In genomic region chr12:120290541-120291312, GRCh38 we compare ENCODE assay signal across 9 cellular contexts. TPM values are rescaled to one million over a fixed set of nuclear protein-coding genes. Genes with fewer than 3 reads are reported as not detected.
DNase-seq lines count a peak whose midpoint lies in the region; ATAC-seq and TF ChIP-seq lines count a peak whose summit lies in the region.
"Had no signal": no experiment of that assay in that cellular context is flagged by ENCODE, and none has a peak within 500 bp of the region (broad histone marks: within the 10 kb centered on the region; RNA-seq: fewer than 3 reads in every experiment).

No MANE protein-coding gene starts in this region.

- H3K27ac ChIP-seq in parathyroid adenoma = peak overlapping the region; percentile 100

- H3K4me2 ChIP-seq in parathyroid adenoma (ENCODE audit: low read length) = peak overlapping the region; percentile 97

- H3K4me1 ChIP-seq in parathyroid adenoma = no peaks in the 10 kb centered on the region

- H3K9me3 ChIP-seq in parathyroid adenoma (ENCODE audit: control insufficient read depth, low read length) = no peaks in the 10 kb centered on the region

- H3K9ac ChIP-seq in parathyroid adenoma = no peak overlapping the region

- H3K79me2 ChIP-seq in parathyroid adenoma = no peaks in the 10 kb centered on the region

- DNase-seq in CD1c-positive myeloid dendritic cell (ENCODE audit: extremely low spot score) (peak; percentile 58), LHCN-M2 (ENCODE audit: low read depth) (peak; percentile 38), epithelial cell of proximal tubule (ENCODE audit: low read depth) (no peak), dedifferentiated amniotic fluid mesenchymal stem cell (ENCODE audit: extremely low spot score) (no peak), midbrain (lab: John Stamatoyannopoulos, UW) (no peak)
- peak; percentile 13 for DNase-seq in activated CD4-positive, alpha-beta T cell treated with anti-CD3 and anti-CD28 coated beads, Interleukin-2, amount 50 U/mL, for 1 hour

- peak overlapping the region; percentile 25 for H3K4me3 ChIP-seq in epithelial cell of proximal tubule (ENCODE audit: low read depth, low read length)
- peak overlapping the region; percentile 93 for H3K4me3 ChIP-seq in parathyroid adenoma (ENCODE audit: low read depth, low read length)

- no peaks in the 10 kb centered on the region for H3K27me3 ChIP-seq in parathyroid adenoma (ENCODE audit: control insufficient read depth, insufficient read depth, low read length)

- ATAC-seq in HG03175 (IDR thresholded peaks at IDR 0.05; ENCODE audit: unreplicated experiment) = no peak

- no peaks in the 10 kb centered on the region for H3K36me3 ChIP-seq in parathyroid adenoma (ENCODE audit: control insufficient read depth, insufficient read depth, low read length)

- TF ChIP-seq CTCF in epithelial cell of proximal tubule (conservative IDR thresholded peaks at IDR 0.05; ENCODE audit: low read depth, low read length) (no peak), parathyroid adenoma (IDR thresholded peaks at IDR 0.05) (no peak)

- peak overlapping the region; percentile 87 for H2AFZ ChIP-seq in parathyroid adenoma

RNA-seq across cellular contexts. Expression of gene RNU4-2, which starts 1.0 kb away (rescaled TPM):
- total RNA-seq in LHCN-M2 (2014; rRNA removed) (not detected in 2 replicates), epithelial cell of proximal tubule (under 0.01 TPM in 2 replicates)
- 99.3 TPM for polyA plus RNA-seq in LHCN-M2 (2012)

RNA-seq across cellular contexts. Expression of gene RNU4-1, which starts 2.3 kb away (rescaled TPM):
- total RNA-seq in LHCN-M2 (2014; rRNA removed) = under 0.01 TPM in 1 of 2 replicates, not detected in the other
- 43.7 TPM for polyA plus RNA-seq in LHCN-M2 (2012)
- total RNA-seq in epithelial cell of proximal tubule = under 0.01 TPM in 2 replicates
- polyA plus RNA-seq: naive thymus-derived CD8-positive, alpha-beta T cell had no signal

RNA-seq across cellular contexts. Expression of gene SIRT4, which starts 11.4 kb away (rescaled TPM):
- total RNA-seq in LHCN-M2 (2014; rRNA removed) (1.6 and 2.1 TPM in 2 replicates), epithelial cell of proximal tubule (0.35 and 1.2 TPM in 2 replicates)
- polyA plus RNA-seq in LHCN-M2 (2012) = 1.2 TPM

RNA-seq across cellular contexts. Expression of gene PXN, which starts 25.2 kb away (rescaled TPM):
- total RNA-seq in LHCN-M2 (2014; rRNA removed) (152 and 159 TPM in 2 replicates), epithelial cell of proximal tubule (84.5 and 100 TPM in 2 replicates)
- 215 TPM for polyA plus RNA-seq in LHCN-M2 (2012)

RNA-seq across cellular contexts. Expression of gene PLA2G1B, which starts 36.9 kb away (rescaled TPM):
- total RNA-seq in LHCN-M2 (2014; rRNA removed) (not detected in 2 replicates), epithelial cell of proximal tubule (not detected in 2 replicates)
- 0.16 TPM for polyA plus RNA-seq in LHCN-M2 (2012)
- total RNA-seq: naive thymus-derived CD8-positive, alpha-beta T cell had no signal

Comparison
In these comparisons a context has a peak if more than half of its experiments do, and no peak if none do; other contexts are left out.
1. DNase-seq: peak in CD1c-positive myeloid dendritic cell (single experiment), LHCN-M2 (single experiment) and activated CD4-positive, alpha-beta T cell treated with anti-CD3 and anti-CD28 coated beads, Interleukin-2, amount 50 U/mL, for 1 hour (single experiment); none in epithelial cell of proximal tubule (single experiment), dedifferentiated amniotic fluid mesenchymal stem cell (single experiment) and midbrain (single experiment).